ENCODE assay signal across 19 cellular contexts in genomic region chr5:159419567-159419966, GRCh38.
DNase-seq lines count a peak whose midpoint lies in the region; ATAC-seq and TF ChIP-seq lines count a peak whose summit lies in the region.
"Had no signal": no experiment of that assay in that cellular context is flagged by ENCODE, and none has a peak within 500 bp of the region (broad histone marks: within the 10 kb centered on the region; RNA-seq: fewer than 3 reads in every experiment).

No MANE protein-coding gene starts in this region.

- 51 to 62% methylated on average over 4 to 5 of the region's 5 CpGs for WGBS in thyroid gland, 2 donors

- H3K4me3 Mint-ChIP-seq in activated CD4-positive, alpha-beta memory T cell treated with anti-CD3 and anti-CD28 coated beads for 36 hours: no peak overlapping the region
- no peak overlapping the region for H3K4me3 Mint-ChIP-seq in activated CD4-positive, alpha-beta memory T cell treated with anti-CD3 and anti-CD28 coated beads, Interleukin-2, amount 10 ng/mL, durations not matched to agents 7 days and 5 days
- H3K4me3 Mint-ChIP-seq: activated CD4-positive, alpha-beta T cell treated with anti-CD3 and anti-CD28 coated beads, Interleukin-2, amount 10 ng/mL, durations not matched to agents 24 days and 14 days; nephron progenitor cell had no signal

- H3K27ac Mint-ChIP-seq in activated CD4-positive, alpha-beta memory T cell treated with anti-CD3 and anti-CD28 coated beads for 36 hours: no peak overlapping the region
- H3K27ac Mint-ChIP-seq in activated CD4-positive, alpha-beta memory T cell treated with anti-CD3 and anti-CD28 coated beads, Interleukin-2, amount 10 ng/mL, durations not matched to agents 7 days and 5 days: no peak overlapping the region
- no peak overlapping the region for H3K27ac Mint-ChIP-seq in activated naive CD4-positive, alpha-beta T cell treated with anti-CD3 and anti-CD28 coated beads, Interleukin-2, amount 50 U/mL, for 72 hours
- H3K27ac Mint-ChIP-seq: activated CD4-positive, alpha-beta T cell treated with anti-CD3 and anti-CD28 coated beads, Interleukin-2, amount 10 ng/mL, durations not matched to agents 24 days and 14 days; nephron progenitor cell had no signal

- intact Hi-C loops in activated CD4-positive, alpha-beta memory T cell treated with anti-CD3 and anti-CD28 coated beads for 36 hours (cut with micrococcal nuclease): no loop called here
- intact Hi-C loops in thyroid gland (cut with DNase I): no loop called here

- no peaks in the 10 kb centered on the region for H3K36me3 ChIP-seq in WERI-Rb-1
- H3K36me3 ChIP-seq in thyroid gland: no peaks in the 10 kb centered on the region
- H3K36me3 ChIP-seq: brain microvascular endothelial cell, SJCRH30, stomach, vagina had no signal

- no peaks in the 10 kb centered on the region for H3K4me1 ChIP-seq in thyroid gland
- H3K4me1 ChIP-seq: SJCRH30, vagina had no signal

- peaks cover 1% of the 10 kb centered on the region for H3K4me1 Mint-ChIP-seq in activated CD4-positive, alpha-beta memory T cell treated with anti-CD3 and anti-CD28 coated beads for 36 hours (ENCODE audit: low read depth)
- H3K4me1 Mint-ChIP-seq in activated CD4-positive, alpha-beta memory T cell treated with anti-CD3 and anti-CD28 coated beads, Interleukin-2, amount 10 ng/mL, durations not matched to agents 7 days and 5 days: peaks cover 12% of the 10 kb centered on the region
- H3K4me1 Mint-ChIP-seq: nephron progenitor cell had no signal

- no peaks in the 10 kb centered on the region for H3K27me3 Mint-ChIP-seq in activated CD4-positive, alpha-beta memory T cell treated with anti-CD3 and anti-CD28 coated beads for 36 hours
- H3K27me3 Mint-ChIP-seq in activated CD4-positive, alpha-beta memory T cell treated with anti-CD3 and anti-CD28 coated beads, Interleukin-2, amount 10 ng/mL, durations not matched to agents 7 days and 5 days: peaks cover 23% of the 10 kb centered on the region

- no peaks in the 10 kb centered on the region for H3K9me3 ChIP-seq in WERI-Rb-1 (ENCODE audit: severe bottlenecking)
- H3K9me3 ChIP-seq in thyroid gland: no peaks in the 10 kb centered on the region
- H3K9me3 ChIP-seq: SJCRH30, stomach, vagina had no signal

- CTCF ChIA-PET in activated CD4-positive, alpha-beta memory T cell treated with anti-CD3 and anti-CD28 coated beads for 36 hours (lab: Charles Lee): interaction anchor here (1.1 kb wide), 1 partner anchor 568 kb away, joined by 3 read pairs; no protein-coding TSS in a partner anchor
- CTCF ChIA-PET in activated CD4-positive, alpha-beta memory T cell treated with anti-CD3 and anti-CD28 coated beads, Interleukin-2, amount 10 ng/mL, durations not matched to agents 7 days and 5 days (lab: Charles Lee): no interaction called here

- POLR2A ChIA-PET in activated CD4-positive, alpha-beta memory T cell treated with anti-CD3 and anti-CD28 coated beads for 36 hours (lab: Charles Lee): no interaction called here
- POLR2A ChIA-PET in activated CD4-positive, alpha-beta memory T cell treated with anti-CD3 and anti-CD28 coated beads, Interleukin-2, amount 10 ng/mL, durations not matched to agents 7 days and 5 days (lab: Charles Lee): no interaction called here

- TF ChIP-seq CTCF in WERI-Rb-1 (IDR thresholded peaks at IDR 0.05; ENCODE audit: low read depth, low read length): peak; percentile 29; the same call in 1 of the 2 replicates
- no peak for TF ChIP-seq CTCF in thyroid gland (IDR thresholded peaks at IDR 0.05)

- ATAC-seq in activated naive CD4-positive, alpha-beta T cell treated with anti-CD3 and anti-CD28 coated beads, Interleukin-2, amount 50 U/mL, for 72 hours: no peak
- no peak for ATAC-seq in GM21825 (IDR thresholded peaks at IDR 0.05; ENCODE audit: unreplicated experiment)

- H3K9me3 Mint-ChIP-seq in activated CD4-positive, alpha-beta memory T cell treated with anti-CD3 and anti-CD28 coated beads for 36 hours: no peaks in the 10 kb centered on the region
- H3K9me3 Mint-ChIP-seq in activated CD4-positive, alpha-beta memory T cell treated with anti-CD3 and anti-CD28 coated beads, Interleukin-2, amount 10 ng/mL, durations not matched to agents 7 days and 5 days: peaks cover 3% of the 10 kb centered on the region
- no peaks in the 10 kb centered on the region for H3K9me3 Mint-ChIP-seq in activated naive CD4-positive, alpha-beta T cell treated with anti-CD3 and anti-CD28 coated beads, Interleukin-2, amount 50 U/mL, for 72 hours
- H3K9me3 Mint-ChIP-seq: nephron progenitor cell had no signal

- H3K27ac ChIP-seq in WERI-Rb-1 (no peak overlapping the region), thyroid gland (no peak overlapping the region)
- H3K27ac ChIP-seq: brain microvascular endothelial cell, hepatocyte, SJCRH30, stomach, vagina had no signal

- H3K4me3 ChIP-seq in WERI-Rb-1 (ENCODE audit: low read depth, low read length) (no peak overlapping the region), thyroid gland (replicated peaks in 1 of 3) (no peak overlapping the region)
- H3K4me3 ChIP-seq: hepatocyte, SJCRH30, stomach, vagina had no signal

- no peak for TF ChIP-seq POLR2A in thyroid gland (IDR thresholded peaks at IDR 0.05)

- H3K27me3 ChIP-seq in WERI-Rb-1 (ENCODE audit: insufficient read depth, low read depth, severe bottlenecking): no peaks in the 10 kb centered on the region
- H3K27me3 ChIP-seq in thyroid gland: no peaks in the 10 kb centered on the region
- H3K27me3 ChIP-seq: brain microvascular endothelial cell, hepatocyte, SJCRH30, stomach, vagina had no signal

- H3K36me3 Mint-ChIP-seq in activated CD4-positive, alpha-beta memory T cell treated with anti-CD3 and anti-CD28 coated beads for 36 hours: no peaks in the 10 kb centered on the region
- H3K36me3 Mint-ChIP-seq in activated CD4-positive, alpha-beta memory T cell treated with anti-CD3 and anti-CD28 coated beads, Interleukin-2, amount 10 ng/mL, durations not matched to agents 7 days and 5 days (ENCODE audit: low read depth): peaks cover 24% of the 10 kb centered on the region
- no peaks in the 10 kb centered on the region for H3K36me3 Mint-ChIP-seq in activated naive CD4-positive, alpha-beta T cell treated with anti-CD3 and anti-CD28 coated beads, Interleukin-2, amount 50 U/mL, for 72 hours

- DNase-seq in activated CD4-positive, alpha-beta memory T cell treated with anti-CD3 and anti-CD28 coated beads for 36 hours: peak; percentile 24
- DNase-seq in activated CD4-positive, alpha-beta memory T cell treated with anti-CD3 and anti-CD28 coated beads, Interleukin-2, amount 10 ng/mL, durations not matched to agents 7 days and 5 days: no peak
- DNase-seq in HT1080 (ENCODE audit: low read depth): peak; percentile 7
- DNase-seq in WERI-Rb-1: no peak
- DNase-seq in thyroid gland: peak; percentile 15 to 16
- no peak for DNase-seq in activated T-cell treated with anti-CD3 and anti-CD28 coated beads for 4 hours
- DNase-seq in activated naive CD4-positive, alpha-beta T cell treated with anti-CD3 and anti-CD28 coated beads, Interleukin-2, amount 50 U/mL, for 72 hours (ENCODE audit: low spot score in 2 of 2): no peak
- DNase-seq: activated CD4-positive, alpha-beta T cell treated with anti-CD3 and anti-CD28 coated beads, Interleukin-2, amount 10 ng/mL, durations not matched to agents 24 days and 14 days; activated naive CD4-positive, alpha-beta T cell treated with anti-CD3 and anti-CD28 coated beads, Interleukin-2, amount 50 U/mL, for 16 hours; brain microvascular endothelial cell; kidney; NCI-H1092 treated with DMSO at 0.1 percent for 48 hours; nephron progenitor cell; SJCRH30; stimulated activated CD4-positive, alpha-beta T cell treated with anti-CD3 and anti-CD28 coated beads, Interleukin-12 subunit alpha, Interleukin-12 subunit beta, amount 100 ng/mL, for 4 hours; stomach had no signal

Comparison
In these comparisons a context has a peak if more than half of its experiments do, and no peak if none do; other contexts are left out.
1. DNase-seq: peak in activated CD4-positive, alpha-beta memory T cell treated with anti-CD3 and anti-CD28 coated beads for 36 hours (single experiment), HT1080 (single experiment) and thyroid gland (2 of 2); none in activated CD4-positive, alpha-beta memory T cell treated with anti-CD3 and anti-CD28 coated beads, Interleukin-2, amount 10 ng/mL, durations not matched to agents 7 days and 5 days (single experiment), WERI-Rb-1 (single experiment), activated T-cell treated with anti-CD3 and anti-CD28 coated beads for 4 hours (single experiment) and activated naive CD4-positive, alpha-beta T cell treated with anti-CD3 and anti-CD28 coated beads, Interleukin-2, amount 50 U/mL, for 72 hours (0 of 2).